In genomic region chr17:63847525-63848249, GRCh38 we compare ENCODE assay signal across 1 cellular context.
TF ChIP-seq lines count a peak whose summit lies in the region.

No MANE protein-coding gene starts in this region.

TF ChIP-seq in K562, 482 proteins besides CTCF, POLR2A, EP300 and RAD21:
- peak; percentile 70; the same call in 1 of the 2 replicates for TF ChIP-seq NFIC (IDR thresholded peaks at IDR 0.05)
- TF ChIP-seq ZNF76 (CRISPR knock-in tag; IDR thresholded peaks at IDR 0.05; ENCODE audit: borderline replicate concordance), result no peak
